Comparison of ENCODE assay signal across 19 cellular contexts in the genomic region with DNA sequence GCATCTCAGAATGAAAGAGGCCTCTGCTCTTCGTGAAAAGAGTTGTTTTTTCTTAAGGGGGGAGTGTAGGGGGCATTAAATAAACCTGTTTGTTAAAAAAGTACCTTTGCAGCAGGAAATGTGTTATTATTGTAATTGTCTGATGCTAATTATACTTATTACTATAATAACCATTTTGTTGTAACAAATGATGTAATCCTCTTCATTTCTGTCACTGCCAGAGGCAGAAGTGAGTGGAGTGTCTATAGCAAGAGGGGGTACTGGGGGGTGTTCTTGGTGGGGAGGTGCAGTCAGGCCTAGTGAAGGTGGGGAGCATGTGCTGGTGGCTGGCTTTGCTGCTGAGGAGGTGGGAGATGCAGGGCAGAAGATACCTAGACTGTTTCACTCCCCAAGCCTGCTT.
DNase-seq lines count a peak whose midpoint lies in the region; ATAC-seq and TF ChIP-seq lines count a peak whose summit lies in the region.
"Had no signal": no experiment of that assay in that cellular context is flagged by ENCODE, and none has a peak within 500 bp of the region (broad histone marks: within the 10 kb centered on the region; RNA-seq: fewer than 3 reads in every experiment).

No MANE protein-coding gene starts in this region.

- in situ Hi-C loops in Panc1 (cut with HindIII; ENCODE audit: low pct_unique_long_range_greater_than_20kb, low sequenced_read_pairs): no loop called here

- TF ChIP-seq CTCF in GM23338 (conservative IDR thresholded peaks at IDR 0.05; ENCODE audit: low read depth in 2 of 2) (no peak), Panc1 (IDR thresholded peaks at IDR 0.05) (peak; percentile 46)

- no peaks in the 10 kb centered on the region for H3K9me3 Mint-ChIP-seq in GM23338
- no peaks in the 10 kb centered on the region for H3K9me3 Mint-ChIP-seq in activated T-cell treated with anti-CD3 and anti-CD28 coated beads, Interleukin-2, amount 50 U/mL, for 24 hours
- H3K9me3 Mint-ChIP-seq: H9; T-helper 1 cell treated with Interleukin-12 subunit alpha and Interleukin-12 subunit beta and Interleukin-4 antibody, amounts not matched to agents 30 μg/mL and 1 μg/mL, for 36 hours had no signal

- H4K20me1 ChIP-seq in GM23338 (replicated peaks; ENCODE audit: insufficient read depth): no peaks in the 10 kb centered on the region

- no peaks in the 10 kb centered on the region for H3K27me3 ChIP-seq in GM23338 (ENCODE audit: insufficient read depth)
- H3K27me3 ChIP-seq in Panc1 (ENCODE audit: control insufficient read depth, insufficient read depth, low read length): no peaks in the 10 kb centered on the region

- no peak overlapping the region for H3K4me3 Mint-ChIP-seq in GM23338
- H3K4me3 Mint-ChIP-seq in activated T-cell treated with anti-CD3 and anti-CD28 coated beads, Interleukin-2, amount 50 U/mL, for 24 hours: no peak overlapping the region
- H3K4me3 Mint-ChIP-seq: H9; T-helper 1 cell treated with Interleukin-12 subunit alpha and Interleukin-12 subunit beta and Interleukin-4 antibody, amounts not matched to agents 30 μg/mL and 1 μg/mL, for 36 hours had no signal

- CTCF ChIA-PET in Panc1 (lab: Charles Lee): no interaction called here

- DNase-seq in NCI-H1436 (lab: John Stamatoyannopoulos, UW) (peak; percentile 42), NCI-H1436 treated with DMSO at 0.1 percent for 48 hours (lab: John Stamatoyannopoulos, UW) (no peak), GM23338 (ENCODE audit: low spot score) (no peak), NCI-H146 treated with DMSO at 0.1 percent for 48 hours (lab: John Stamatoyannopoulos, UW; ENCODE audit: unreplicated experiment) (peak; percentile 22), Panc1 (ENCODE audit: low read depth, low spot score) (no peak)
- DNase-seq in activated T-cell treated with anti-CD3 and anti-CD28 coated beads, Interleukin-2, amount 50 U/mL, for 24 hours: no peak
- DNase-seq: 8988T, BE2C, EL, H9, KG1, NCI-H1105, NCI-H1930, NCI-H446, NCI-H526 treated with DMSO at 0.1 percent for 48 hours, Right ventricle myocardium superior had no signal

- intact Hi-C loops in Panc1 (cut with micrococcal nuclease; ENCODE audit: unreplicated experiment): loop anchor here (5.0 kb wide), 2 partner anchors 118 to 153 kb away; no protein-coding TSS in a partner anchor

- H3K27me3 Mint-ChIP-seq in GM23338 (ENCODE audit: insufficient read depth, low read depth, poor library complexity): peaks cover 10% of the 10 kb centered on the region
- peaks cover 40% of the 10 kb centered on the region for H3K27me3 Mint-ChIP-seq in activated T-cell treated with anti-CD3 and anti-CD28 coated beads, Interleukin-2, amount 50 U/mL, for 24 hours

- no peaks in the 10 kb centered on the region for H3F3A ChIP-seq in GM23338 (replicated peaks; ENCODE audit: low read depth)

- no peak overlapping the region for H3K27ac Mint-ChIP-seq in GM23338
- no peak overlapping the region for H3K27ac Mint-ChIP-seq in activated T-cell treated with anti-CD3 and anti-CD28 coated beads, Interleukin-2, amount 50 U/mL, for 24 hours
- H3K27ac Mint-ChIP-seq: H9; T-helper 1 cell treated with Interleukin-12 subunit alpha and Interleukin-12 subunit beta and Interleukin-4 antibody, amounts not matched to agents 30 μg/mL and 1 μg/mL, for 36 hours had no signal

- H3K36me3 ChIP-seq in GM23338 (ENCODE audit: insufficient read depth): no peaks in the 10 kb centered on the region
- no peaks in the 10 kb centered on the region for H3K36me3 ChIP-seq in Panc1 (ENCODE audit: control insufficient read depth, insufficient read depth, low read length)
- H3K36me3 ChIP-seq: BE2C had no signal

- no peak overlapping the region for H3K4me2 ChIP-seq in GM23338

- H3K4me3 ChIP-seq in GM23338 (no peak overlapping the region), Panc1 (ENCODE audit: low read depth in 2 of 2, low read length in 2 of 2) (peak overlapping the region in 1 of 2 experiments; percentile 31; a peak in 1 of 4 replicates)

- BruUV-seq in Panc1 (replicated peaks; lab: Mats Ljungman, UMichigan): no TSS peak

- H3K4me1 Mint-ChIP-seq in GM23338: peaks cover 11% of the 10 kb centered on the region
- no peaks in the 10 kb centered on the region for H3K4me1 Mint-ChIP-seq in activated T-cell treated with anti-CD3 and anti-CD28 coated beads, Interleukin-2, amount 50 U/mL, for 24 hours (ENCODE audit: low read depth)

- no peak overlapping the region for H3K27ac ChIP-seq in GM23338 (ENCODE audit: low read depth)
- H3K27ac ChIP-seq in Panc1 (ENCODE audit: low read length): peak overlapping the region; percentile 99

- no peaks in the 10 kb centered on the region for H3K36me3 Mint-ChIP-seq in GM23338 (ENCODE audit: low read depth)
- no peaks in the 10 kb centered on the region for H3K36me3 Mint-ChIP-seq in activated T-cell treated with anti-CD3 and anti-CD28 coated beads, Interleukin-2, amount 50 U/mL, for 24 hours (ENCODE audit: low read depth)

- ATAC-seq in GM23338: no peak
- ATAC-seq in Panc1: no peak
- ATAC-seq in GM19463 (IDR thresholded peaks at IDR 0.05; ENCODE audit: unreplicated experiment): no peak
- ATAC-seq in HG02885 (IDR thresholded peaks at IDR 0.05; ENCODE audit: poor library complexity, unreplicated experiment): no peak

- H3K79me2 ChIP-seq in GM23338 (replicated peaks; ENCODE audit: insufficient read depth): no peaks in the 10 kb centered on the region

- H3K9me3 ChIP-seq in Panc1 (ENCODE audit: control insufficient read depth, insufficient read depth, low read depth, low read length): no peaks in the 10 kb centered on the region
- H3K9me3 ChIP-seq: BE2C had no signal

- POLR2A ChIA-PET in Panc1 (lab: Charles Lee): no interaction called here

- H3K4me1 ChIP-seq in GM23338 (ENCODE audit: insufficient read depth) (peaks cover 13% of the 10 kb centered on the region), Panc1 (ENCODE audit: control insufficient read depth, insufficient read depth, low read length) (peaks cover 67% of the 10 kb centered on the region)
- H3K4me1 ChIP-seq: BE2C had no signal

- peaks cover 19% of the 10 kb centered on the region for H3K9me2 ChIP-seq in GM23338 (ENCODE audit: insufficient read depth)

- 0 out of 2 replicates have a peak overlapping the region, but pooled peaks have one; percentile 25 for H2AFZ ChIP-seq in GM23338

TF ChIP-seq in GM23338, 12 proteins besides CTCF, POLR2A, EP300 and RAD21 (continues in another document):
- TF ChIP-seq EZH2 (IDR thresholded peaks at IDR 0.05; ENCODE audit: low read depth, unreplicated experiment) (no peak), NANOG (IDR thresholded peaks at IDR 0.05; ENCODE audit: borderline replicate concordance) (no peak)
- TF ChIP-seq, protein P1, sequence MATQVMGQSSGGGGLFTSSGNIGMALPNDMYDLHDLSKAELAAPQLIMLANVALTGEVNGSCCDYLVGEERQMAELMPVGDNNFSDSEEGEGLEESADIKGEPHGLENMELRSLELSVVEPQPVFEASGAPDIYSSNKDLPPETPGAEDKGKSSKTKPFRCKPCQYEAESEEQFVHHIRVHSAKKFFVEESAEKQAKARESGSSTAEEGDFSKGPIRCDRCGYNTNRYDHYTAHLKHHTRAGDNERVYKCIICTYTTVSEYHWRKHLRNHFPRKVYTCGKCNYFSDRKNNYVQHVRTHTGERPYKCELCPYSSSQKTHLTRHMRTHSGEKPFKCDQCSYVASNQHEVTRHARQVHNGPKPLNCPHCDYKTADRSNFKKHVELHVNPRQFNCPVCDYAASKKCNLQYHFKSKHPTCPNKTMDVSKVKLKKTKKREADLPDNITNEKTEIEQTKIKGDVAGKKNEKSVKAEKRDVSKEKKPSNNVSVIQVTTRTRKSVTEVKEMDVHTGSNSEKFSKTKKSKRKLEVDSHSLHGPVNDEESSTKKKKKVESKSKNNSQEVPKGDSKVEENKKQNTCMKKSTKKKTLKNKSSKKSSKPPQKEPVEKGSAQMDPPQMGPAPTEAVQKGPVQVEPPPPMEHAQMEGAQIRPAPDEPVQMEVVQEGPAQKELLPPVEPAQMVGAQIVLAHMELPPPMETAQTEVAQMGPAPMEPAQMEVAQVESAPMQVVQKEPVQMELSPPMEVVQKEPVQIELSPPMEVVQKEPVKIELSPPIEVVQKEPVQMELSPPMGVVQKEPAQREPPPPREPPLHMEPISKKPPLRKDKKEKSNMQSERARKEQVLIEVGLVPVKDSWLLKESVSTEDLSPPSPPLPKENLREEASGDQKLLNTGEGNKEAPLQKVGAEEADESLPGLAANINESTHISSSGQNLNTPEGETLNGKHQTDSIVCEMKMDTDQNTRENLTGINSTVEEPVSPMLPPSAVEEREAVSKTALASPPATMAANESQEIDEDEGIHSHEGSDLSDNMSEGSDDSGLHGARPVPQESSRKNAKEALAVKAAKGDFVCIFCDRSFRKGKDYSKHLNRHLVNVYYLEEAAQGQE (IDR thresholded peaks at IDR 0.05; ENCODE audit: unreplicated experiment): no peak

Comparison
In these comparisons a context has a peak if more than half of its experiments do, and no peak if none do; other contexts are left out.
1. DNase-seq: peak in NCI-H1436 (single experiment) and NCI-H146 treated with DMSO at 0.1 percent for 48 hours (single experiment); none in NCI-H1436 treated with DMSO at 0.1 percent for 48 hours (single experiment), GM23338 (single experiment), Panc1 (single experiment) and activated T-cell treated with anti-CD3 and anti-CD28 coated beads, Interleukin-2, amount 50 U/mL, for 24 hours (single experiment).